ENCODE assay signal across 8 cellular contexts in the genomic region with DNA sequence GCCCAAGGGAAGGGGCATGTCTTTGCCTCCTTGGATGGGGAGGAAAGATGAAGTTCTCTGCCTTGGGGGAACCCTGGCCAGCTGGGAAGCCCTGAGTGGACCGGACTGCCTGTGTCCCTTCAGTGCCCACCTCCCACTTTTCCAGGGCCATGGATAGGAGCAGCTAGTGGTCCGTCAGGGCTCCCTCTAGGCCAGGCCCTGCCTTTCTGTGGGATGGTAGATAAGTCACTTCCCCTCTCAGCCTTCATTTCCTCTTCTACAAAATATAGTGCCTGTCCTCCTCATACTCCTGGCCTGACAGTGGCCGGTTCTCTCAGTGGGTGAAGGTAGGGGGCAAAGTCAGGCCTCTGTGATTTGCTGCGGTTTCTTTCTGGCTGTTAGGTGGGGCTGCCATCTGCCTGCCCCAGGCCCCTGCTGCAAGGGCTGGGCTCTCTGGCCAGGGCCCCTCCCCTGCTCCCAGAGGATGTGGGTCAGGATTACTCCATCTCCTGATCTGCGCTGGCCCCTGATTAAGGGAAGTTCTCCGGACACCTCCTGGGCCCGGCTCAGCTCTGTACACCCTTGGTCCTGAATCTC. TPM values are rescaled to one million over a fixed set of nuclear protein-coding genes. Genes with fewer than 3 reads are reported as not detected.
DNase-seq lines count a peak whose midpoint lies in the region; ATAC-seq and TF ChIP-seq lines count a peak whose summit lies in the region.

No MANE protein-coding gene starts in this region.

- no peak for ATAC-seq in GM18505 (IDR thresholded peaks at IDR 0.05; ENCODE audit: unreplicated experiment)
- ATAC-seq in HG02759 (IDR thresholded peaks at IDR 0.05; ENCODE audit: unreplicated experiment), result no peak

- peaks cover 0 to under 1% of the 10 kb centered on the region in 2 donors for H3K36me3 ChIP-seq in mucosa of rectum (ENCODE audit: control insufficient read depth in 2 of 2, insufficient read depth in 2 of 2, low read length in 2 of 2)

- TF ChIP-seq POLR2A in GM18505 (IDR thresholded peaks at IDR 0.05; ENCODE audit: borderline replicate concordance, extremely low read depth, insufficient read depth, insufficient read length), result peak; percentile 34

- peaks cover 0 to 10% (median 0%) of the 10 kb centered on the region in 45 donors for H3K27me3 ChIP-seq in dorsolateral prefrontal cortex
- peaks cover 0 to 6% of the 10 kb centered on the region in 2 donors for H3K27me3 ChIP-seq in mucosa of rectum (ENCODE audit: control insufficient read depth in 2 of 2, insufficient read depth in 2 of 2, low read length in 2 of 2)

- H3K27ac ChIP-seq in dorsolateral prefrontal cortex, result peak overlapping the region in 58 of 59 donors; percentile 5 to 96 (median 84)
- peak overlapping the region; percentile 78 to 86 for H3K27ac ChIP-seq in mucosa of rectum (ENCODE audit: low read depth in 2 of 2, low read length in 2 of 2)

- H3K9me3 ChIP-seq in mucosa of rectum (ENCODE audit: control insufficient read depth in 2 of 2, low read length in 2 of 2), result no peaks in the 10 kb centered on the region

- intact Hi-C loops in dorsolateral prefrontal cortex (cut with DNase I), result loop anchor here in 1 of 2 donors (10.0 kb wide), 1 partner anchor 142 kb away; the partner anchor contains the start of gene SPG21

- H3K4me1 ChIP-seq in mucosa of rectum (ENCODE audit: control insufficient read depth in 2 of 2, insufficient read depth in 2 of 2, low read length in 2 of 2), result peaks cover 24 to 32% of the 10 kb centered on the region in 2 donors

- no peak for TF ChIP-seq CTCF in dorsolateral prefrontal cortex (IDR thresholded peaks at IDR 0.05 in 54 of 56, conservative IDR thresholded peaks at IDR 0.05 in 2 of 56; ENCODE audit: low read depth in 1 of 56, partially characterized antibody in 56 of 56)

- peak overlapping the region; percentile 72 to 77 for H3K9ac ChIP-seq in mucosa of rectum (ENCODE audit: low read depth in 1 of 2, low read length in 2 of 2)

- peak overlapping the region; percentile 26 to 94 (median 82) for H3K4me3 ChIP-seq in dorsolateral prefrontal cortex
- H3K4me3 ChIP-seq in mucosa of rectum (ENCODE audit: low read length in 2 of 2), result peak overlapping the region; percentile 70 to 88

- DNase-seq in RPMI7951 (ENCODE audit: low read depth) (peak; percentile 85), dorsolateral prefrontal cortex (no peak), mesenteric fat pad (ENCODE audit: low spot score) (no peak), SK-N-DZ (ENCODE audit: low spot score) (no peak), activated gamma-delta T cell (lab: John Stamatoyannopoulos, UW) (no peak)

RNA-seq across cellular contexts. Expression of gene PLEKHO2, which starts 1.4 kb away (rescaled TPM):
- 18.5 and 22.3 TPM in 2 replicates for total RNA-seq in RPMI7951 (2014; rRNA removed; shearing (Covaris generic))
- 10 to 100 TPM; 11.7 to 57.7 (median 19.3) TPM for total RNA-seq in dorsolateral prefrontal cortex
- total RNA-seq in mesenteric fat pad, result 87.5 TPM
- 6.7 and 8.8 TPM in 2 replicates for polyA plus RNA-seq in SK-N-DZ (2014; cell fraction: cytosol; rRNA removed)
- polyA plus RNA-seq in SK-N-DZ (2014; cell fraction: nucleus; rRNA removed), result 9.2 and 9.7 TPM in 2 replicates

RNA-seq across cellular contexts. Expression of gene PIF1, which starts 17.6 kb away (rescaled TPM):
- 13.8 and 19.5 TPM in 2 replicates for total RNA-seq in RPMI7951 (2014; rRNA removed; shearing (Covaris generic))
- total RNA-seq in dorsolateral prefrontal cortex, result 1 to 10 TPM in 119 of 120 experiments, under 1 TPM in 1; 0.74 to 7.7 (median 3.2) TPM
- 1.6 TPM for total RNA-seq in mesenteric fat pad
- 62.6 and 88.5 TPM in 2 replicates for polyA plus RNA-seq in SK-N-DZ (2014; cell fraction: cytosol; rRNA removed)
- 274 and 284 TPM in 2 replicates for polyA plus RNA-seq in SK-N-DZ (2014; cell fraction: nucleus; rRNA removed)
